In the genomic region with DNA sequence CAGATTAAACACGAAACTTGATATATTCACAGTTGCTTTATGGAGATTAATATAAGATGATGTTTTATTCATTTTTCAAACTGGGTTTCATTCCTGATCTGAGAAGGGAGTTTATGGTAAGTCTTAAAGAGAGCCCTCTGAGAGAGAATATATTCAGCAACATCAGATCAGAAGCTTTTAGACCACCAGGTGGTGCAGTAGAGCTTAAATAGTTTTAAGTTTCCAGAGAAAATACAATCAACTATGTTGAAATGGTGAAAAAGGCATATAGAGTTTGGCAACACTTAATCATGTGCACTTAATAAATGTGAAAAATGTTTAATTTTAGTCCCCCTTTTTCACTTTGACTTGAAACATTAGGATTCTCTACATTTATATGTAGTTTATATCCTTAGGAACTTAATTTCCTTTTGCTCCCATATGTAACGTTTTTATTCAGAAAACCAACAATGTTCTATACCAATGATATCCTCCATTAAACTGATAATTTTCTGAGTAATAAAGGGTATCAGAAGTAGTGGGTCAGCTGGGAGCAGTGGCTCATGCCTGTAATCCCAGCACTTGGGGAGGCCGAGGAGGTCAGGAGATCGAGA, we compare ENCODE assay signal across 9 cellular contexts.
DNase-seq lines count a peak whose midpoint lies in the region; ATAC-seq and TF ChIP-seq lines count a peak whose summit lies in the region.
"Had no signal": no experiment of that assay in that cellular context is flagged by ENCODE, and none has a peak within 500 bp of the region (broad histone marks: within the 10 kb centered on the region; RNA-seq: fewer than 3 reads in every experiment).

No MANE protein-coding gene starts in this region.

- no peak overlapping the region for H3K27ac ChIP-seq in dorsolateral prefrontal cortex

- H3K27me3 ChIP-seq in dorsolateral prefrontal cortex = no peaks in the 10 kb centered on the region

- peak overlapping the region; percentile 43; the same call in 1 of the 2 replicates for H3K4me3 ChIP-seq in GM12865 (ENCODE audit: low read depth, low read length)
- H3K4me3 ChIP-seq in NB4 (ENCODE audit: low read depth, low read length) = no peak overlapping the region
- no peak overlapping the region for H3K4me3 ChIP-seq in dorsolateral prefrontal cortex

- peak; percentile 39 for DNase-seq in AG09319 (ENCODE audit: extremely low read depth, low read depth)
- DNase-seq in GM12865 (ENCODE audit: low read depth) = peak; percentile 86
- peak; percentile 73 for DNase-seq in NB4 (ENCODE audit: low read depth)
- peak; percentile 73 for DNase-seq in SK-N-DZ (ENCODE audit: low spot score)
- peak in 1 of 10 donors; percentile 48 for DNase-seq in dorsolateral prefrontal cortex
- peak; percentile 85 for DNase-seq in middle frontal gyrus (ENCODE audit: extremely low spot score, low spot score)
- DNase-seq: left cardiac atrium had no signal

- intact Hi-C loops in dorsolateral prefrontal cortex (cut with DNase I) = loop anchor here (2.0 to 10.0 kb wide), 5 partner anchors 70 to 503 kb away; a partner anchor contains a TSS

- TF ChIP-seq CTCF in AG09319 (IDR thresholded peaks at IDR 0.05; ENCODE audit: low read depth, low read length) (peak; percentile 62), GM12865 (IDR thresholded peaks at IDR 0.05; ENCODE audit: insufficient read depth, low read depth, low read length, missing control alignments) (peak; percentile 56), NB4 (IDR thresholded peaks at IDR 0.05; ENCODE audit: low read depth, low read length) (peak; percentile 37), dorsolateral prefrontal cortex (IDR thresholded peaks at IDR 0.05 in 54 of 56, conservative IDR thresholded peaks at IDR 0.05 in 2 of 56; ENCODE audit: low read depth in 1 of 56, partially characterized antibody in 56 of 56) (peak; percentile 63 to 95 (median 82))

- no peak for TF ChIP-seq POLR2A in NB4 (IDR thresholded peaks at IDR 0.05; ENCODE audit: extremely low read depth, insufficient read length)

- ATAC-seq in GM21528 (IDR thresholded peaks at IDR 0.05; ENCODE audit: low FRiP score, unreplicated experiment) (no peak), HG03135 (IDR thresholded peaks at IDR 0.05; ENCODE audit: unreplicated experiment) (no peak)
